ENCODE assay signal across 1 cellular context in the genomic region with DNA sequence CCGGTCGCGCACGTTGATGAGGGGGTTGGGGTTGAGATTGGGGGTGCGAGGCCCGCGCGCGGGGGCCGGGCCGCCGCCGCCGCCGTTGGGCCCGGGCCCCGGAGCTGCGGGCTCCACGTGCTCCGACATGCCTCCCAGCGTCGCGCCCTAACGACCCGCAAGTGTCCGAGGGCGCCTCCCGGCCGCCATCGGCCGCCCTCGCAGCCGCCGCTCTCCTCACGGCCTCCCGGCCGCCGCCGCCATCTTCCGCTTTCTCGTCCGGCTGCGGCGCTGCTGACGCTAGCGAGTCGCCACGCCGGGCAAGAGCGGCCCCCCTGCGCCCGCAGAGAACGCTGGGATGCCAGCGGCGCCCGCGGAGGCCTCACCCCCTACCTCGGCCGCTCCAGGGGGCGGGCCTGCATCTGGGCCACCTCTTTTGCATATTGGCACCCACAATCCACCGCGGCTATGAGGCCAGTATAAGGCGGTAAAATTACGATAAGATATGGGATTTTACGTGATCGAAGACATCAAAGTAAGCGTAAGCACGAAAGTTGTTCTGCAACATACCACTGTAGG.
TF ChIP-seq lines count a peak whose summit lies in the region.

TSS of gene TMEM259 (minus strand) at position 256 of the 558 bp plus-strand sequence. CDS start at position 129, 127 bp downstream.

TF ChIP-seq in HepG2, 621 proteins besides CTCF, POLR2A, EP300 and RAD21 (continued from another document and continues in another):
- no peak for TF ChIP-seq GLI4 (CRISPR knock-in tag; IDR thresholded peaks at IDR 0.05; ENCODE audit: borderline replicate concordance)
- TF ChIP-seq, protein P1, sequence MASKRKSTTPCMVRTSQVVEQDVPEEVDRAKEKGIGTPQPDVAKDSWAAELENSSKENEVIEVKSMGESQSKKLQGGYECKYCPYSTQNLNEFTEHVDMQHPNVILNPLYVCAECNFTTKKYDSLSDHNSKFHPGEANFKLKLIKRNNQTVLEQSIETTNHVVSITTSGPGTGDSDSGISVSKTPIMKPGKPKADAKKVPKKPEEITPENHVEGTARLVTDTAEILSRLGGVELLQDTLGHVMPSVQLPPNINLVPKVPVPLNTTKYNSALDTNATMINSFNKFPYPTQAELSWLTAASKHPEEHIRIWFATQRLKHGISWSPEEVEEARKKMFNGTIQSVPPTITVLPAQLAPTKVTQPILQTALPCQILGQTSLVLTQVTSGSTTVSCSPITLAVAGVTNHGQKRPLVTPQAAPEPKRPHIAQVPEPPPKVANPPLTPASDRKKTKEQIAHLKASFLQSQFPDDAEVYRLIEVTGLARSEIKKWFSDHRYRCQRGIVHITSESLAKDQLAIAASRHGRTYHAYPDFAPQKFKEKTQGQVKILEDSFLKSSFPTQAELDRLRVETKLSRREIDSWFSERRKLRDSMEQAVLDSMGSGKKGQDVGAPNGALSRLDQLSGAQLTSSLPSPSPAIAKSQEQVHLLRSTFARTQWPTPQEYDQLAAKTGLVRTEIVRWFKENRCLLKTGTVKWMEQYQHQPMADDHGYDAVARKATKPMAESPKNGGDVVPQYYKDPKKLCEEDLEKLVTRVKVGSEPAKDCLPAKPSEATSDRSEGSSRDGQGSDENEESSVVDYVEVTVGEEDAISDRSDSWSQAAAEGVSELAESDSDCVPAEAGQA (IDR thresholded peaks at IDR 0.05; ENCODE audit: low read depth): peak; percentile 81; the same call in 1 of the 2 replicates
- TF ChIP-seq, protein P1 (CRISPR knock-in tag; IDR thresholded peaks at IDR 0.05; ENCODE audit: borderline replicate concordance): no peak
- TF ChIP-seq MIER3 (CRISPR knock-in tag; IDR thresholded peaks at IDR 0.05; ENCODE audit: borderline replicate concordance): peak; percentile 13; the same call in 1 of the 2 replicates
- no peak for TF ChIP-seq ZNF263 (CRISPR knock-in tag; IDR thresholded peaks at IDR 0.05)
- no peak for TF ChIP-seq ZFP37 (CRISPR knock-in tag; IDR thresholded peaks at IDR 0.05; ENCODE audit: borderline replicate concordance)
- peak; percentile 17; the same call in 1 of the 2 replicates for TF ChIP-seq PPARG (CRISPR knock-in tag; conservative IDR thresholded peaks at IDR 0.05)
- peak; percentile 29; the same call in 1 of the 2 replicates for TF ChIP-seq ZNF543 (CRISPR knock-in tag; IDR thresholded peaks at IDR 0.05)
- TF ChIP-seq THAP11 (CRISPR knock-in tag; IDR thresholded peaks at IDR 0.05): peak; percentile 90
- TF ChIP-seq ZNF761 (CRISPR knock-in tag; conservative IDR thresholded peaks at IDR 0.05): peak; percentile 17; the same call in 1 of the 2 replicates
- TF ChIP-seq GATAD1 (CRISPR knock-in tag; IDR thresholded peaks at IDR 0.05): peak; percentile 87
- TF ChIP-seq, protein P2, sequence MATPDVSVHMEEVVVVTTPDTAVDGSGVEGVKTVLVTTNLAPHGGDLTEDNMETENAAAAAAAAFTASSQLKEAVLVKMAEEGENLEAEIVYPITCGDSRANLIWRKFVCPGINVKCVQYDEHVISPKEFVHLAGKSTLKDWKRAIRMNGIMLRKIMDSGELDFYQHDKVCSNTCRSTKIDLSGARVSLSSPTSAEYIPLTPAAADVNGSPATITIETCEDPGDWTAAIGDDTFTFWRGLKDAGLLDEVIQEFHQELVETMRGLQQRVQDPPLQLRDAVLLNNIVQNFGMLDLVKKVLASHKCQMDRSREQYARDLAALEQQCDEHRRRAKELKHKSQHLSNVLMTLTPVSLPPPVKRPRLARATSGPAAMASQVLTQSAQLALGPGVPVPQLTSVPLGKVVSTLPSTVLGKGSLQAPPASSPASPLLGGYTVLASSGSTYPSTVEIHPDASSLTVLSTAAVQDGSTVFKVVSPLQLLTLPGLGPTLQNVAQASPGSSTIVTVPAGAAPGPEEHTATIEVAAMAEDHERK (CRISPR knock-in tag; IDR thresholded peaks at IDR 0.05; ENCODE audit: low read depth): 0 out of 2 replicates have a peak, but pooled peaks have one; percentile 47
- TF ChIP-seq ZNF34 (CRISPR knock-in tag; IDR thresholded peaks at IDR 0.05; ENCODE audit: borderline replicate concordance): 0 out of 2 replicates have a peak, but pooled peaks have one; percentile 34
- peak; percentile 48; the same call in 1 of the 2 replicates for TF ChIP-seq HDAC1 (CRISPR knock-in tag; IDR thresholded peaks at IDR 0.05)
- peak; percentile 85 for TF ChIP-seq SUZ12 (IDR thresholded peaks at IDR 0.05; ENCODE audit: low read depth, low read length)
- TF ChIP-seq SKI (IDR thresholded peaks at IDR 0.05; ENCODE audit: partially characterized antibody): peak; percentile 28
- peak; percentile 45; the same call in 1 of the 2 replicates for TF ChIP-seq ZNF546 (CRISPR knock-in tag; conservative IDR thresholded peaks at IDR 0.05)
- TF ChIP-seq KMT2B (CRISPR knock-in tag; IDR thresholded peaks at IDR 0.05): peak; percentile 44; the same call in 1 of the 2 replicates
- TF ChIP-seq ISL2 (CRISPR knock-in tag; IDR thresholded peaks at IDR 0.05): peak; percentile 46; the same call in 1 of the 2 replicates
- peak; percentile 48 for TF ChIP-seq HCFC1 (IDR thresholded peaks at IDR 0.05; ENCODE audit: low read depth, low read length)
- TF ChIP-seq TBL1XR1 (IDR thresholded peaks at IDR 0.05; ENCODE audit: borderline replicate concordance, low read length, partially characterized antibody): peak; percentile 57
- TF ChIP-seq U2AF1 (optimal IDR thresholded peaks at IDR 0.05; ENCODE audit: low read depth, low read length): peak; percentile 13
- peak in 1 of 2 experiments; percentile 90; a peak in 1 of 4 replicates for TF ChIP-seq HMGXB4 (CRISPR knock-in tag; IDR thresholded peaks at IDR 0.05; ENCODE audit: borderline replicate concordance in 1 of 2, low read depth in 1 of 2)
- TF ChIP-seq, protein P3, sequence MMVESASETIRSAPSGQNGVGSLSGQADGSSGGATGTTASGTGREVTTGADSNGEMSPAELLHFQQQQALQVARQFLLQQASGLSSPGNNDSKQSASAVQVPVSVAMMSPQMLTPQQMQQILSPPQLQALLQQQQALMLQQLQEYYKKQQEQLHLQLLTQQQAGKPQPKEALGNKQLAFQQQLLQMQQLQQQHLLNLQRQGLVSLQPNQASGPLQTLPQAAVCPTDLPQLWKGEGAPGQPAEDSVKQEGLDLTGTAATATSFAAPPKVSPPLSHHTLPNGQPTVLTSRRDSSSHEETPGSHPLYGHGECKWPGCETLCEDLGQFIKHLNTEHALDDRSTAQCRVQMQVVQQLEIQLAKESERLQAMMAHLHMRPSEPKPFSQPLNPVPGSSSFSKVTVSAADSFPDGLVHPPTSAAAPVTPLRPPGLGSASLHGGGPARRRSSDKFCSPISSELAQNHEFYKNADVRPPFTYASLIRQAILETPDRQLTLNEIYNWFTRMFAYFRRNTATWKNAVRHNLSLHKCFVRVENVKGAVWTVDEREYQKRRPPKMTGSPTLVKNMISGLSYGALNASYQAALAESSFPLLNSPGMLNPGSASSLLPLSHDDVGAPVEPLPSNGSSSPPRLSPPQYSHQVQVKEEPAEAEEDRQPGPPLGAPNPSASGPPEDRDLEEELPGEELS (CRISPR knock-in tag; IDR thresholded peaks at IDR 0.05): no peak
- TF ChIP-seq SAP130 (CRISPR knock-in tag; IDR thresholded peaks at IDR 0.05; ENCODE audit: low read depth): peak; percentile 85
- peak; percentile 69; the same call in 1 of the 2 replicates for TF ChIP-seq ZFP91 (CRISPR knock-in tag; IDR thresholded peaks at IDR 0.05; ENCODE audit: borderline replicate concordance)
- peak; percentile 32; the same call in 1 of the 2 replicates for TF ChIP-seq ZNF768 (CRISPR knock-in tag; IDR thresholded peaks at IDR 0.05)
- peak; percentile 36 for TF ChIP-seq GABPA (IDR thresholded peaks at IDR 0.05; ENCODE audit: low read depth, low read length)
- TF ChIP-seq GABPA (CRISPR knock-in tag; IDR thresholded peaks at IDR 0.05; ENCODE audit: low read depth): no peak
- TF ChIP-seq ZNF556 (CRISPR knock-in tag; IDR thresholded peaks at IDR 0.05; ENCODE audit: borderline replicate concordance): peak; percentile 60; the same call in 1 of the 2 replicates
- peak; percentile 32; the same call in 1 of the 2 replicates for TF ChIP-seq ATF3 (CRISPR knock-in tag; IDR thresholded peaks at IDR 0.05)
- TF ChIP-seq YY1 (IDR thresholded peaks at IDR 0.05; ENCODE audit: insufficient read depth, insufficient replicate concordance, low read depth, low read length): peak; percentile 97
- TF ChIP-seq SIN3B (IDR thresholded peaks at IDR 0.05; ENCODE audit: low read length): 0 out of 2 replicates have a peak, but pooled peaks have one; percentile 11
- peak in 1 of 2 experiments; percentile 30; a peak in 1 of 4 replicates for TF ChIP-seq REST (IDR thresholded peaks at IDR 0.05; ENCODE audit: borderline replicate concordance in 1 of 2, low read depth in 1 of 2, low read length in 2 of 2)
- peak; percentile 82 for TF ChIP-seq SP4 (CRISPR knock-in tag; IDR thresholded peaks at IDR 0.05)
- 0 out of 2 replicates have a peak, but pooled peaks have one; percentile 41 for TF ChIP-seq DNMT1 (CRISPR knock-in tag; IDR thresholded peaks at IDR 0.05)
- no peak for TF ChIP-seq ZNF3 (CRISPR knock-in tag; IDR thresholded peaks at IDR 0.05)
- TF ChIP-seq, protein P4, sequence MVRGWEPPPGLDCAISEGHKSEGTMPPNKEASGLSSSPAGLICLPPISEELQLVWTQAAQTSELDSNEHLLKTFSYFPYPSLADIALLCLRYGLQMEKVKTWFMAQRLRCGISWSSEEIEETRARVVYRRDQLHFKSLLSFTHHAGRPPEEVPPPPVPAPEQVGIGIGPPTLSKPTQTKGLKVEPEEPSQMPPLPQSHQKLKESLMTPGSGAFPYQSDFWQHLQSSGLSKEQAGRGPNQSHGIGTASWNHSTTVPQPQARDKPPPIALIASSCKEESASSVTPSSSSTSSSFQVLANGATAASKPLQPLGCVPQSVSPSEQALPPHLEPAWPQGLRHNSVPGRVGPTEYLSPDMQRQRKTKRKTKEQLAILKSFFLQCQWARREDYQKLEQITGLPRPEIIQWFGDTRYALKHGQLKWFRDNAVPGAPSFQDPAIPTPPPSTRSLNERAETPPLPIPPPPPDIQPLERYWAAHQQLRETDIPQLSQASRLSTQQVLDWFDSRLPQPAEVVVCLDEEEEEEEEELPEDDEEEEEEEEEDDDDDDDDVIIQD (CRISPR knock-in tag; IDR thresholded peaks at IDR 0.05; ENCODE audit: low read depth): no peak
